ENCODE assay signal across 10 cellular contexts in genomic region chr15:65824031-65824743, GRCh38. TPM values are rescaled to one million over a fixed set of nuclear protein-coding genes. Genes with fewer than 3 reads are reported as not detected.
A peak's percentile ranks its signal among the peaks of the same experiment; 100 is the strongest.
DNase-seq lines count a peak whose midpoint lies in the region; ATAC-seq and TF ChIP-seq lines count a peak whose summit lies in the region.
"Had no signal": no experiment of that assay in that cellular context is flagged by ENCODE, and none has a peak within 500 bp of the region (broad histone marks: within the 10 kb centered on the region; RNA-seq: fewer than 3 reads in every experiment).

No MANE protein-coding gene starts in this region.

- no peak overlapping the region for H3K4me3 ChIP-seq in MG63
- no peak overlapping the region for H3K4me3 ChIP-seq in fibroblast of mammary gland (ENCODE audit: control insufficient read depth, low read depth, low read length)
- H3K4me3 ChIP-seq: BLaER1 treated with 17β-estradiol and CSF1 and Interleukin-3, amounts not matched to agents 10 nM and 100 nM had no signal

- H3K36me3 Mint-ChIP-seq in nephron (ENCODE audit: low read depth) = no peaks in the 10 kb centered on the region
- H3K36me3 Mint-ChIP-seq: activated naive CD4-positive, alpha-beta T cell treated with anti-CD3 and anti-CD28 coated beads, Interleukin-2, amount 50 U/mL, for 24 hours had no signal

- H3K9me3 ChIP-seq in MG63 = no peaks in the 10 kb centered on the region
- H3K9me3 ChIP-seq: BLaER1 treated with 17β-estradiol and CSF1 and Interleukin-3, amounts not matched to agents 10 nM and 100 nM had no signal

- H3K36me3 ChIP-seq in MG63 = no peaks in the 10 kb centered on the region
- H3K36me3 ChIP-seq: BLaER1 treated with 17β-estradiol and CSF1 and Interleukin-3, amounts not matched to agents 10 nM and 100 nM had no signal

- H3K27me3 ChIP-seq in MG63 = no peaks in the 10 kb centered on the region
- H3K27me3 ChIP-seq: BLaER1 treated with 17β-estradiol and CSF1 and Interleukin-3, amounts not matched to agents 10 nM and 100 nM had no signal

- H3K27ac Mint-ChIP-seq in nephron = peak overlapping the region in 1 of 3 experiments; percentile 44
- H3K27ac Mint-ChIP-seq: activated naive CD4-positive, alpha-beta T cell treated with anti-CD3 and anti-CD28 coated beads, Interleukin-2, amount 50 U/mL, for 24 hours had no signal

- no peak overlapping the region for H3K4me3 Mint-ChIP-seq in nephron
- H3K4me3 Mint-ChIP-seq: activated naive CD4-positive, alpha-beta T cell treated with anti-CD3 and anti-CD28 coated beads, Interleukin-2, amount 50 U/mL, for 24 hours had no signal

- H3K9me3 Mint-ChIP-seq in nephron = no peaks in the 10 kb centered on the region
- H3K9me3 Mint-ChIP-seq: activated naive CD4-positive, alpha-beta T cell treated with anti-CD3 and anti-CD28 coated beads, Interleukin-2, amount 50 U/mL, for 24 hours had no signal

- TF ChIP-seq CTCF in fibroblast of mammary gland (conservative IDR thresholded peaks at IDR 0.05; ENCODE audit: control insufficient read depth, insufficient read depth, low read depth, low read length) (peak; percentile 86), nephron (IDR thresholded peaks at IDR 0.05; ENCODE audit: unreplicated experiment in 3 of 3) (peak; percentile 50 to 57 (median 51))

- no peaks in the 10 kb centered on the region for H3K4me1 Mint-ChIP-seq in nephron

- DNase-seq in NCI-H345 (lab: John Stamatoyannopoulos, UW) (peak; percentile 34), NCI-H345 treated with DMSO at 0.1 percent for 48 hours (lab: John Stamatoyannopoulos, UW; ENCODE audit: unreplicated experiment) (no peak), MG63 (peak; percentile 55), SW480 (ENCODE audit: low spot score) (peak; percentile 71), fibroblast of mammary gland (ENCODE audit: low read depth) (peak; percentile 71)

- ATAC-seq in HG02885 (IDR thresholded peaks at IDR 0.05; ENCODE audit: poor library complexity, unreplicated experiment) (no peak), GM21367 (IDR thresholded peaks at IDR 0.05; ENCODE audit: unreplicated experiment) (no peak)

- H3K27me3 Mint-ChIP-seq in nephron (ENCODE audit: low read depth) = no peaks in the 10 kb centered on the region
- H3K27me3 Mint-ChIP-seq: activated naive CD4-positive, alpha-beta T cell treated with anti-CD3 and anti-CD28 coated beads, Interleukin-2, amount 50 U/mL, for 24 hours had no signal

RNA-seq across cellular contexts. Expression of gene DENND4A, which starts 32.1 kb away (rescaled TPM):
- 10.8 and 13.7 TPM in 2 replicates for total RNA-seq in MG63 (2014; rRNA removed; shearing (Covaris generic); ENCODE audit: low replicate concordance)

RNA-seq across cellular contexts. Expression of gene RAB11A, which starts 45.1 kb away (rescaled TPM):
- 306 and 514 TPM in 2 replicates for total RNA-seq in MG63 (2014; rRNA removed; shearing (Covaris generic); ENCODE audit: low replicate concordance)
